In the genomic region with DNA sequence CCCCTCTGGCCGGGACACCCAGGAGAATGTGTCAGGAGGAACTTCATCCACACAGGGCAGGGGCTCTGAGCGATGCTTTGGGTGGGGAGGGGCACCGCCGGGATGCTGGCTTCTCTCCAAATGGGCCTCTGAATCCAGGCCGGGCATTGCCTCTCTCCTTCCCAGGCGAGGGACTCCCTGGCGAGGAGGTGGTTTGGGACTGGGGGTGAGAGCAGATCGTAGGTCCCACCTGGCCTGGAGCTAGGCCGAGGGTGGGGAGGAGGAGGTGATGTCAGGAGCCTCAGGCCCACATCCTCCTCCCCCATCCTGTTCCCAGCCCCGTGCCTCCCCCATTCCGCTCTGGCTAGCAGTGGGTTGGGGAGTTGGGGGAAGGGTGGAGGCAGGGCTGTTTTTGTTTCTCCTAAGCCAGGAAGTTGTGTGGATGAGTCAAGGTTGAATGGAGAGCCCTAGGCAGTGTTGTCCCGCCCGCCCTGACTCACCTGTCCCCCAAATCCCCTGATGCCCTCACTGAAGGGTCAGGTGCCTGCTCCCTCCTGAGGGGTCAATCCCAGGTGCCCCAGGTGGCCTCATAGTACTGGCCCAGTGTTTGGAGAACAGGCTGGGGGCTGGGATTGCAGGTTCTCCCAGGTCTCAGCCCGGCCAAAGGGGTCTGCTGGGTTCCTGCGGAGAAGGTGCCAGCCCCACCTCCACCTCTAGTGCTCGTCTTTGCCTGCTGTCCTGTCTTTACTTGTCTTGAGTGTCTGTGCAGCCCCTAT, we compare ENCODE assay signal across 8 cellular contexts. TPM values are rescaled to one million over a fixed set of nuclear protein-coding genes. Genes with fewer than 3 reads are reported as not detected.
DNase-seq lines count a peak whose midpoint lies in the region; TF ChIP-seq lines count a peak whose summit lies in the region.

No MANE protein-coding gene starts in this region.

- H3K27me3 ChIP-seq in iPS-15b (ENCODE audit: control insufficient read depth, insufficient read depth, low read length), result no peaks in the 10 kb centered on the region
- H3K27me3 ChIP-seq in suprapubic skin, result peaks cover 61% of the 10 kb centered on the region

- H3K4me3 ChIP-seq in iPS-15b (ENCODE audit: low read depth, low read length) (peak overlapping the region; percentile 90), suprapubic skin (peak overlapping the region; percentile 56)

- H3K9ac ChIP-seq in iPS-15b (ENCODE audit: low read depth, low read length), result peak overlapping the region; percentile 66

- H3K4me1 ChIP-seq in iPS-15b (ENCODE audit: control insufficient read depth, insufficient read depth, low read length) (peaks cover 6% of the 10 kb centered on the region), suprapubic skin (peaks cover 48% of the 10 kb centered on the region)

- peak overlapping the region; percentile 96 for H3K27ac ChIP-seq in suprapubic skin

- no peaks in the 10 kb centered on the region for H3K9me3 ChIP-seq in iPS-15b (ENCODE audit: control insufficient read depth, insufficient read depth, low read length)
- no peaks in the 10 kb centered on the region for H3K9me3 ChIP-seq in suprapubic skin

- TF ChIP-seq POLR2A in suprapubic skin (IDR thresholded peaks at IDR 0.05), result no peak
- no peak for TF ChIP-seq POLR2A in erythroblast (IDR thresholded peaks at IDR 0.05; ENCODE audit: low read length)

- WGBS in suprapubic skin, result 55% methylated on average over 6 of the region's 16 CpGs

- TF ChIP-seq EP300 in suprapubic skin (IDR thresholded peaks at IDR 0.05), result no peak

- TF ChIP-seq CTCF in suprapubic skin (IDR thresholded peaks at IDR 0.05), result no peak

- DNase-seq in NCI-H2196 (lab: John Stamatoyannopoulos, UW; ENCODE audit: unreplicated experiment) (peak; percentile 23), NCI-H2196 treated with DMSO at 0.1 percent for 48 hours (lab: John Stamatoyannopoulos, UW; ENCODE audit: unreplicated experiment) (no peak), SW480 (ENCODE audit: low spot score) (peak; percentile 86), suprapubic skin (ENCODE audit: low spot score in 2 of 2) (no peak), NCI-H748 treated with DMSO at 0.1 percent for 48 hours (lab: John Stamatoyannopoulos, UW) (no peak), retina (no peak), erythroblast (lab: John Stamatoyannopoulos, UW) (no peak)

- peaks cover 36% of the 10 kb centered on the region for H3K36me3 ChIP-seq in iPS-15b (ENCODE audit: control insufficient read depth, insufficient read depth, low read length)
- H3K36me3 ChIP-seq in suprapubic skin, result peaks cover 15% of the 10 kb centered on the region

RNA-seq across cellular contexts. Expression of a gene that starts 2.8 kb away (rescaled TPM):
- 100 to 1,000 TPM in 1 of 4 donors, 10 to 100 TPM in 3; 49.4 to 114 (median 72.4) TPM for total RNA-seq in suprapubic skin

RNA-seq across cellular contexts. Expression of a gene that starts 10.2 kb away (rescaled TPM):
- 10 to 100 TPM; 43.6 to 54.1 (median 52.1) TPM for total RNA-seq in suprapubic skin

RNA-seq across cellular contexts. Expression of a gene that starts 40.7 kb away (rescaled TPM):
- 100 to 1,000 TPM; 144 to 192 (median 173) TPM for total RNA-seq in suprapubic skin

RNA-seq across cellular contexts. Expression of a gene that starts 52.7 kb away (rescaled TPM):
- total RNA-seq in suprapubic skin, result 10 to 100 TPM; 25.7 to 41.5 (median 32.7) TPM

Comparison
In these comparisons a context has a peak if more than half of its experiments do, and no peak if none do; other contexts are left out.
1. DNase-seq: peak in NCI-H2196 (single experiment) and SW480 (single experiment); none in NCI-H2196 treated with DMSO at 0.1 percent for 48 hours (single experiment), suprapubic skin (0 of 2), NCI-H748 treated with DMSO at 0.1 percent for 48 hours (single experiment), retina (single experiment) and erythroblast (0 of 2).